Comparison of ENCODE assay signal across 8 cellular contexts in the genomic region with DNA sequence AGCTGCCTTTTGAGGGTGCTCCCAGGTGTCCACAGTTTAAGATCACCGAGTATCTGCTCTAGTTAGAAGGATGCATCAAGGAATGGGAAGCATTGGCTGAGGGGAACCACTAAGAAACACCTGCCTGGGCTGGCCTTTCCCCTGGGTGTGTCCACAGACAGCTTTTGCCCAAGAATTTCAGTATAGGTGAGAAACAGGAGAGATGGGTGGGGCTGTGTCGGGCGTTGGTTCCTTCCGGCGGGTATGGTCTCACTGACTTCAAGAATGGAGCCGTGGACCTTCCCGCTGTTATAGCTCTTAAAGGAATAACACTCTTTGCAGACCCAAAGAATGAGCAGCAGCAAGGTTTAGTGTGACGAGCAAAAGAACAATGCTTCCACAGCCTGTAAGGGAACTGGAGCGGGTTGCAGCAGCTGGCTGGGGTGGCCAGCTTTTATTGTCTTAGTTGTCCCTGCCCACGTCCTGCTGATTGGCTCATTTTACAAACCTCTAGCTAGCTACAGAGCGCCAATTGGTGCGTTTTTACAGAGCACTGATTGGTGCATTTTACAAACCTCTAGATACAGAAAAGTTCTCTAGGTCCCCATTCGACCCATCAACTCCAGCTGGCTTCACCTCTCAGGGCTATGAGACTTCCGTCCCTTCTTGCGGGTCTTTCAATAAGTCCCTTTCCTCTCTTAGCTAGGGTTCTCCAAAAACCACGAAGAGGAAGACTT. TPM values are rescaled to one million over a fixed set of nuclear protein-coding genes. Genes with fewer than 3 reads are reported as not detected.
DNase-seq lines count a peak whose midpoint lies in the region; ATAC-seq lines count a peak whose summit lies in the region.

No MANE protein-coding gene starts in this region.

- H3K4me3 ChIP-seq in Jurkat, Clone E6-1 (ENCODE audit: low read length), result peak overlapping the region; percentile 94
- peak overlapping the region; percentile 26 for H3K4me3 ChIP-seq in right cardiac atrium (ENCODE audit: low read length)

- peak overlapping the region; percentile 93 for H3K27ac Mint-ChIP-seq in activated T-helper 1 cell treated with anti-CD3 and anti-CD28 coated beads, Interleukin-12 subunit alpha, Interleukin-12 subunit beta, Interleukin-2, Interleukin-4 antibody, amounts not matched to agents 30 ng/mL and 10 ng/mL and 1 ng/mL, durations not matched to agents 14 hours and 24 hours and 36 hours

- ATAC-seq in right cardiac atrium, result peak in 1 of 2 donors; percentile 3
- no peak for ATAC-seq in GM21390 (IDR thresholded peaks at IDR 0.05; ENCODE audit: unreplicated experiment)
- ATAC-seq in HG02852 (IDR thresholded peaks at IDR 0.05; ENCODE audit: unreplicated experiment), result no peak

- no peaks in the 10 kb centered on the region for H3K27me3 ChIP-seq in right cardiac atrium (ENCODE audit: control insufficient read depth, insufficient read depth)

- H3K27me3 Mint-ChIP-seq in activated T-helper 1 cell treated with anti-CD3 and anti-CD28 coated beads, Interleukin-12 subunit alpha, Interleukin-12 subunit beta, Interleukin-2, Interleukin-4 antibody, amounts not matched to agents 30 ng/mL and 10 ng/mL and 1 ng/mL, durations not matched to agents 14 hours and 24 hours and 36 hours (ENCODE audit: insufficient read depth), result no peaks in the 10 kb centered on the region

- 79% methylated on average over 16 of the region's 16 CpGs for WGBS in right cardiac atrium

- H3K9me3 ChIP-seq in right cardiac atrium (ENCODE audit: control insufficient read depth, low read length), result no peaks in the 10 kb centered on the region

- peaks cover 37% of the 10 kb centered on the region for H3K36me3 Mint-ChIP-seq in activated T-helper 1 cell treated with anti-CD3 and anti-CD28 coated beads, Interleukin-12 subunit alpha, Interleukin-12 subunit beta, Interleukin-2, Interleukin-4 antibody, amounts not matched to agents 30 ng/mL and 10 ng/mL and 1 ng/mL, durations not matched to agents 14 hours and 24 hours and 36 hours (ENCODE audit: low read depth)

- no peaks in the 10 kb centered on the region for H3K9me3 Mint-ChIP-seq in activated T-helper 1 cell treated with anti-CD3 and anti-CD28 coated beads, Interleukin-12 subunit alpha, Interleukin-12 subunit beta, Interleukin-2, Interleukin-4 antibody, amounts not matched to agents 30 ng/mL and 10 ng/mL and 1 ng/mL, durations not matched to agents 14 hours and 24 hours and 36 hours

- intact Hi-C loops in activated T-helper 1 cell treated with anti-CD3 and anti-CD28 coated beads, Interleukin-12 subunit alpha, Interleukin-12 subunit beta, Interleukin-2, Interleukin-4 antibody, amounts not matched to agents 30 ng/mL and 10 ng/mL and 1 ng/mL, durations not matched to agents 14 hours and 24 hours and 36 hours (cut with micrococcal nuclease), result no loop called here
- intact Hi-C loops in right cardiac atrium (cut with DNase I), result loop anchor here in 1 of 4 donors (10.0 kb wide), 1 partner anchor 50 kb away; no protein-coding TSS in a partner anchor

- peak overlapping the region; percentile 86 for H3K27ac ChIP-seq in right cardiac atrium (ENCODE audit: low read length)

- DNase-seq in COLO668 (lab: John Stamatoyannopoulos, UW; ENCODE audit: unreplicated experiment) (peak; percentile 20), right cardiac atrium (peak in 1 of 3 donors; percentile 38), putamen (ENCODE audit: low spot score) (peak; percentile 64), germinal center (ENCODE audit: low spot score) (no peak)
- DNase-seq in Jurkat, Clone E6-1 (ENCODE audit: low read depth, low spot score), result no peak
- DNase-seq in activated T-helper 1 cell treated with anti-CD3 and anti-CD28 coated beads, Interleukin-12 subunit alpha, Interleukin-12 subunit beta, Interleukin-2, Interleukin-4 antibody, amounts not matched to agents 30 ng/mL and 10 ng/mL and 1 ng/mL, durations not matched to agents 14 hours and 24 hours and 36 hours (ENCODE audit: low spot score), result peak; percentile 22

- peak overlapping the region; percentile 95 for H3K4me3 Mint-ChIP-seq in activated T-helper 1 cell treated with anti-CD3 and anti-CD28 coated beads, Interleukin-12 subunit alpha, Interleukin-12 subunit beta, Interleukin-2, Interleukin-4 antibody, amounts not matched to agents 30 ng/mL and 10 ng/mL and 1 ng/mL, durations not matched to agents 14 hours and 24 hours and 36 hours

- no peaks in the 10 kb centered on the region for H3K4me1 ChIP-seq in right cardiac atrium (ENCODE audit: control insufficient read depth, insufficient read depth, low read length)

- peaks cover 24% of the 10 kb centered on the region for H3K4me1 Mint-ChIP-seq in activated T-helper 1 cell treated with anti-CD3 and anti-CD28 coated beads, Interleukin-12 subunit alpha, Interleukin-12 subunit beta, Interleukin-2, Interleukin-4 antibody, amounts not matched to agents 30 ng/mL and 10 ng/mL and 1 ng/mL, durations not matched to agents 14 hours and 24 hours and 36 hours (ENCODE audit: low read depth)

RNA-seq across cellular contexts. Expression of gene FADS1, which starts 2.4 kb away (rescaled TPM):
- polyA plus RNA-seq in Jurkat, Clone E6-1 (2012; ENCODE audit: insufficient read depth, insufficient read length), result 80.9 TPM
- 92.3 and 97.7 TPM in 2 replicates for total RNA-seq in activated T-helper 1 cell treated with anti-CD3 and anti-CD28 coated beads, Interleukin-12 subunit alpha, Interleukin-12 subunit beta, Interleukin-2, Interleukin-4 antibody, amounts not matched to agents 30 ng/mL and 10 ng/mL and 1 ng/mL, durations not matched to agents 14 hours and 24 hours and 36 hours
- 10 to 100 TPM; 41.3 to 45.7 (median 43.3) TPM for total RNA-seq in right cardiac atrium
- 27.6 TPM for polyA plus RNA-seq in right cardiac atrium

RNA-seq across cellular contexts. Expression of gene FADS2, which starts 13.7 kb away (rescaled TPM):
- 304 TPM for polyA plus RNA-seq in Jurkat, Clone E6-1 (2012; ENCODE audit: insufficient read depth, insufficient read length)
- total RNA-seq in activated T-helper 1 cell treated with anti-CD3 and anti-CD28 coated beads, Interleukin-12 subunit alpha, Interleukin-12 subunit beta, Interleukin-2, Interleukin-4 antibody, amounts not matched to agents 30 ng/mL and 10 ng/mL and 1 ng/mL, durations not matched to agents 14 hours and 24 hours and 36 hours, result 250 and 256 TPM in 2 replicates
- 10 to 100 TPM; 16.4 to 38.1 (median 31.1) TPM for total RNA-seq in right cardiac atrium
- 30.6 TPM for polyA plus RNA-seq in right cardiac atrium

RNA-seq across cellular contexts. Expression of gene FEN1, which starts 21.7 kb away (rescaled TPM):
- 170 TPM for polyA plus RNA-seq in Jurkat, Clone E6-1 (2012; ENCODE audit: insufficient read depth, insufficient read length)
- total RNA-seq in activated T-helper 1 cell treated with anti-CD3 and anti-CD28 coated beads, Interleukin-12 subunit alpha, Interleukin-12 subunit beta, Interleukin-2, Interleukin-4 antibody, amounts not matched to agents 30 ng/mL and 10 ng/mL and 1 ng/mL, durations not matched to agents 14 hours and 24 hours and 36 hours, result 147 and 149 TPM in 2 replicates
- 1 to 10 TPM; 4.6 to 5.4 (median 5.1) TPM for total RNA-seq in right cardiac atrium
- polyA plus RNA-seq in right cardiac atrium, result 4.6 TPM

RNA-seq across cellular contexts. Expression of gene TMEM258, which starts 22.0 kb away (rescaled TPM):
- 464 TPM for polyA plus RNA-seq in Jurkat, Clone E6-1 (2012; ENCODE audit: insufficient read depth, insufficient read length)
- 164 and 166 TPM in 2 replicates for total RNA-seq in activated T-helper 1 cell treated with anti-CD3 and anti-CD28 coated beads, Interleukin-12 subunit alpha, Interleukin-12 subunit beta, Interleukin-2, Interleukin-4 antibody, amounts not matched to agents 30 ng/mL and 10 ng/mL and 1 ng/mL, durations not matched to agents 14 hours and 24 hours and 36 hours
- 100 to 1,000 TPM; 107 to 113 (median 111) TPM for total RNA-seq in right cardiac atrium
- 170 TPM for polyA plus RNA-seq in right cardiac atrium

Comparison
In these comparisons a context has a peak if more than half of its experiments do, and no peak if none do; other contexts are left out.
1. DNase-seq: peak in COLO668 (single experiment), activated T-helper 1 cell treated with anti-CD3 and anti-CD28 coated beads, Interleukin-12 subunit alpha, Interleukin-12 subunit beta, Interleukin-2, Interleukin-4 antibody, amounts not matched to agents 30 ng/mL and 10 ng/mL and 1 ng/mL, durations not matched to agents 14 hours and 24 hours and 36 hours (single experiment) and putamen (single experiment); none in Jurkat, Clone E6-1 (single experiment) and germinal center (single experiment).
2. RNA of gene FEN1, which starts 21.7 kb away (total RNA-seq): 147 to 149 TPM in activated T-helper 1 cell treated with anti-CD3 and anti-CD28 coated beads, Interleukin-12 subunit alpha, Interleukin-12 subunit beta, Interleukin-2, Interleukin-4 antibody, amounts not matched to agents 30 ng/mL and 10 ng/mL and 1 ng/mL, durations not matched to agents 14 hours and 24 hours and 36 hours; 4.6 to 5.4 TPM in right cardiac atrium; every median in the first group is over 10 times any median in the second.